Comparison of ENCODE assay signal across 1 cellular context in genomic region chr9:89967527-89967926, GRCh38.
TF ChIP-seq lines count a peak whose summit lies in the region.

No MANE protein-coding gene starts in this region.

TF ChIP-seq in GM23338, 12 proteins besides CTCF, POLR2A, EP300 and RAD21 (continued from another document):
- TF ChIP-seq, protein P1, sequence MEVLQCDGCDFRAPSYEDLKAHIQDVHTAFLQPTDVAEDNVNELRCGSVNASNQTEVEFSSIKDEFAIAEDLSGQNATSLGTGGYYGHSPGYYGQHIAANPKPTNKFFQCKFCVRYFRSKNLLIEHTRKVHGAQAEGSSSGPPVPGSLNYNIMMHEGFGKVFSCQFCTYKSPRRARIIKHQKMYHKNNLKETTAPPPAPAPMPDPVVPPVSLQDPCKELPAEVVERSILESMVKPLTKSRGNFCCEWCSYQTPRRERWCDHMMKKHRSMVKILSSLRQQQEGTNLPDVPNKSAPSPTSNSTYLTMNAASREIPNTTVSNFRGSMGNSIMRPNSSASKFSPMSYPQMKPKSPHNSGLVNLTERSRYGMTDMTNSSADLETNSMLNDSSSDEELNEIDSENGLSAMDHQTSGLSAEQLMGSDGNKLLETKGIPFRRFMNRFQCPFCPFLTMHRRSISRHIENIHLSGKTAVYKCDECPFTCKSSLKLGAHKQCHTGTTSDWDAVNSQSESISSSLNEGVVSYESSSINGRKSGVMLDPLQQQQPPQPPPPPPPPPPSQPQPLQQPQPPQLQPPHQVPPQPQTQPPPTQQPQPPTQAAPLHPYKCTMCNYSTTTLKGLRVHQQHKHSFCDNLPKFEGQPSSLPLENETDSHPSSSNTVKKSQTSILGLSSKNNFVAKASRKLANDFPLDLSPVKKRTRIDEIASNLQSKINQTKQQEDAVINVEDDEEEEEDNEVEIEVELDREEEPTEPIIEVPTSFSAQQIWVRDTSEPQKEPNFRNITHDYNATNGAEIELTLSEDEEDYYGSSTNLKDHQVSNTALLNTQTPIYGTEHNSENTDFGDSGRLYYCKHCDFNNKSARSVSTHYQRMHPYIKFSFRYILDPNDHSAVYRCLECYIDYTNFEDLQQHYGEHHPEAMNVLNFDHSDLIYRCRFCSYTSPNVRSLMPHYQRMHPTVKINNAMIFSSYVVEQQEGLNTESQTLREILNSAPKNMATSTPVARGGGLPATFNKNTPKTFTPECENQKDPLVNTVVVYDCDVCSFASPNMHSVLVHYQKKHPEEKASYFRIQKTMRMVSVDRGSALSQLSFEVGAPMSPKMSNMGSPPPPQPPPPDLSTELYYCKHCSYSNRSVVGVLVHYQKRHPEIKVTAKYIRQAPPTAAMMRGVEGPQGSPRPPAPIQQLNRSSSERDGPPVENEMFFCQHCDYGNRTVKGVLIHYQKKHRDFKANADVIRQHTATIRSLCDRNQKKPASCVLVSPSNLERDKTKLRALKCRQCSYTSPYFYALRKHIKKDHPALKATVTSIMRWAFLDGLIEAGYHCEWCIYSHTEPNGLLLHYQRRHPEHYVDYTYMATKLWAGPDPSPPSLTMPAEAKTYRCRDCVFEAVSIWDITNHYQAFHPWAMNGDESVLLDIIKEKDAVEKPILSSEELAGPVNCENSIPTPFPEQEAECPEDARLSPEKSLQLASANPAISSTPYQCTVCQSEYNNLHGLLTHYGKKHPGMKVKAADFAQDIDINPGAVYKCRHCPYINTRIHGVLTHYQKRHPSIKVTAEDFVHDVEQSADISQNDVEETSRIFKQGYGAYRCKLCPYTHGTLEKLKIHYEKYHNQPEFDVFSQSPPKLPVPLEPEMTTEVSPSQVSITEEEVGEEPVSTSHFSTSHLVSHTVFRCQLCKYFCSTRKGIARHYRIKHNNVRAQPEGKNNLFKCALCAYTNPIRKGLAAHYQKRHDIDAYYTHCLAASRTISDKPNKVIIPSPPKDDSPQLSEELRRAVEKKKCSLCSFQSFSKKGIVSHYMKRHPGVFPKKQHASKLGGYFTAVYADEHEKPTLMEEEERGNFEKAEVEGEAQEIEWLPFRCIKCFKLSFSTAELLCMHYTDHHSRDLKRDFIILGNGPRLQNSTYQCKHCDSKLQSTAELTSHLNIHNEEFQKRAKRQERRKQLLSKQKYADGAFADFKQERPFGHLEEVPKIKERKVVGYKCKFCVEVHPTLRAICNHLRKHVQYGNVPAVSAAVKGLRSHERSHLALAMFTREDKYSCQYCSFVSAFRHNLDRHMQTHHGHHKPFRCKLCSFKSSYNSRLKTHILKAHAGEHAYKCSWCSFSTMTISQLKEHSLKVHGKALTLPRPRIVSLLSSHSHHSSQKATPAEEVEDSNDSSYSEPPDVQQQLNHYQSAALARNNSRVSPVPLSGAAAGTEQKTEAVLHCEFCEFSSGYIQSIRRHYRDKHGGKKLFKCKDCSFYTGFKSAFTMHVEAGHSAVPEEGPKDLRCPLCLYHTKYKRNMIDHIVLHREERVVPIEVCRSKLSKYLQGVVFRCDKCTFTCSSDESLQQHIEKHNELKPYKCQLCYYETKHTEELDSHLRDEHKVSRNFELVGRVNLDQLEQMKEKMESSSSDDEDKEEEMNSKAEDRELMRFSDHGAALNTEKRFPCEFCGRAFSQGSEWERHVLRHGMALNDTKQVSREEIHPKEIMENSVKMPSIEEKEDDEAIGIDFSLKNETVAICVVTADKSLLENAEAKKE (CRISPR knock-in tag; IDR thresholded peaks at IDR 0.05) = no peak
- TF ChIP-seq REST (IDR thresholded peaks at IDR 0.05; ENCODE audit: unreplicated experiment) (no peak), ZNF331 (CRISPR knock-in tag; IDR thresholded peaks at IDR 0.05; ENCODE audit: low read depth) (no peak), ZNF114 (CRISPR knock-in tag; IDR thresholded peaks at IDR 0.05) (no peak), EZH2 (IDR thresholded peaks at IDR 0.05; ENCODE audit: low read depth, unreplicated experiment) (no peak), POLR2AphosphoS5 (IDR thresholded peaks at IDR 0.05; ENCODE audit: low read depth) (no peak), JUNB (IDR thresholded peaks at IDR 0.05; ENCODE audit: unreplicated experiment) (no peak), CREB1 (CRISPR knock-in tag; IDR thresholded peaks at IDR 0.05; ENCODE audit: low read depth) (no peak), EZH2phosphoT487 (IDR thresholded peaks at IDR 0.05; ENCODE audit: unreplicated experiment) (no peak)
